Comparison of ENCODE assay signal across 1 cellular context in the genomic region with DNA sequence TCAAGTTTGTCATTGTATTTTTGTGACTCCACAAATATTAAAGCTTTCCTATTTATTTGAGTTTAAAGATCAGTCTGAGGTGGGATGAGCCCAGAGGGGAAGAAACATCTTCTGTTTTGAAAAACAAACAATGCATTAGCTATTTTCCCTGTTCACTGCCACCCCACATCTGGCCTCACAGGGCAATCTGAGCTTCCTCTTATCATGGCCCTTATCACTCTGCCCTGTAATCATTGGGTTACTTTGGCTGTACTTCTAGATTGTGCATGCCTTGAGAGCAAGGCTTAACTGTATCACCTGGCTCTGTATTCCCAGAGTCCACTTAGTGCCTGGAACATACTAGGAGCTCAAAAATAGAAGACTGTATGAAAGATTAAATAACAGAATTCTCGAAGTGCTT.
TF ChIP-seq lines count a peak whose summit lies in the region.

No MANE protein-coding gene starts in this region.

TF ChIP-seq in HepG2, 621 proteins besides CTCF, POLR2A, EP300 and RAD21 (continued from another document and continues in another):
- TF ChIP-seq NCOA2 (CRISPR knock-in tag; IDR thresholded peaks at IDR 0.05) (peak; percentile 69), KLF9 (CRISPR knock-in tag; IDR thresholded peaks at IDR 0.05; ENCODE audit: low read depth) (no peak), AHR (CRISPR knock-in tag; IDR thresholded peaks at IDR 0.05) (no peak), ZNF691 (CRISPR knock-in tag; IDR thresholded peaks at IDR 0.05; ENCODE audit: borderline replicate concordance, low read depth) (no peak), FOXP1 (IDR thresholded peaks at IDR 0.05) (no peak), FOXP1 (CRISPR knock-in tag; IDR thresholded peaks at IDR 0.05) (peak; percentile 71), NFYC (CRISPR knock-in tag; IDR thresholded peaks at IDR 0.05) (no peak), MIER3 (CRISPR knock-in tag; IDR thresholded peaks at IDR 0.05; ENCODE audit: borderline replicate concordance) (no peak), SALL1 (CRISPR knock-in tag; IDR thresholded peaks at IDR 0.05) (peak; percentile 53; the same call in 1 of the 2 replicates), FOXA3 (CRISPR knock-in tag; IDR thresholded peaks at IDR 0.05) (no peak), RARA (CRISPR knock-in tag; IDR thresholded peaks at IDR 0.05) (peak; percentile 46), PAWR (CRISPR knock-in tag; IDR thresholded peaks at IDR 0.05; ENCODE audit: borderline replicate concordance) (no peak), KDM1A (CRISPR knock-in tag; IDR thresholded peaks at IDR 0.05) (no peak), ZFP36 (IDR thresholded peaks at IDR 0.05; ENCODE audit: borderline replicate concordance, low read depth, low read length, partially characterized antibody) (no peak), NR2F6 (IDR thresholded peaks at IDR 0.05) (no peak), NR2F6 (CRISPR knock-in tag; IDR thresholded peaks at IDR 0.05) (no peak), ZBTB2 (CRISPR knock-in tag; IDR thresholded peaks at IDR 0.05; ENCODE audit: low read depth) (no peak), BHLHE40 (IDR thresholded peaks at IDR 0.05; ENCODE audit: low read length) (no peak), HDAC6 (IDR thresholded peaks at IDR 0.05; ENCODE audit: low read depth, low read length) (no peak), MTERF4 (CRISPR knock-in tag; IDR thresholded peaks at IDR 0.05) (no peak), SIX4 (CRISPR knock-in tag; IDR thresholded peaks at IDR 0.05) (peak; percentile 65; the same call in 1 of the 2 replicates), SAFB2 (CRISPR knock-in tag; IDR thresholded peaks at IDR 0.05; ENCODE audit: borderline replicate concordance, low read depth) (no peak), ELF3 (CRISPR knock-in tag; IDR thresholded peaks at IDR 0.05) (0 out of 2 replicates have a peak, but pooled peaks have one; percentile 34), ZNF720 (CRISPR knock-in tag; IDR thresholded peaks at IDR 0.05) (no peak), RARG (CRISPR knock-in tag; IDR thresholded peaks at IDR 0.05; ENCODE audit: low read depth) (no peak), ZNF562 (CRISPR knock-in tag; IDR thresholded peaks at IDR 0.05; ENCODE audit: borderline replicate concordance) (no peak), SMYD3 (CRISPR knock-in tag; IDR thresholded peaks at IDR 0.05) (no peak), CREB1 (IDR thresholded peaks at IDR 0.05) (no peak), CREB1 (CRISPR knock-in tag; IDR thresholded peaks at IDR 0.05) (peak; percentile 38; the same call in 1 of the 2 replicates), PHF5A (CRISPR knock-in tag; IDR thresholded peaks at IDR 0.05; ENCODE audit: low read depth, unreplicated experiment) (no peak), ZNF747 (CRISPR knock-in tag; IDR thresholded peaks at IDR 0.05; ENCODE audit: borderline replicate concordance) (no peak), ZNF619 (CRISPR knock-in tag; IDR thresholded peaks at IDR 0.05) (no peak), HNRNPUL1 (IDR thresholded peaks at IDR 0.05; ENCODE audit: low read depth, low read length) (no peak), ETV6 (CRISPR knock-in tag; conservative IDR thresholded peaks at IDR 0.05) (no peak), THYN1 (CRISPR knock-in tag; IDR thresholded peaks at IDR 0.05; ENCODE audit: borderline replicate concordance, low read depth) (no peak), ZNF629 (CRISPR knock-in tag; conservative IDR thresholded peaks at IDR 0.05) (no peak), ZNF569 (CRISPR knock-in tag; IDR thresholded peaks at IDR 0.05; ENCODE audit: borderline replicate concordance) (no peak), ZSCAN31 (CRISPR knock-in tag; IDR thresholded peaks at IDR 0.05; ENCODE audit: low read depth) (no peak), RERE (CRISPR knock-in tag; IDR thresholded peaks at IDR 0.05; ENCODE audit: low read depth) (peak; percentile 29; the same call in 1 of the 2 replicates), ZFP1 (CRISPR knock-in tag; IDR thresholded peaks at IDR 0.05) (no peak), HNF4A (CRISPR knock-in tag; IDR thresholded peaks at IDR 0.05) (peak; percentile 64), ZFX (CRISPR knock-in tag; IDR thresholded peaks at IDR 0.05; ENCODE audit: low read depth) (no peak), SOX5 (CRISPR knock-in tag; IDR thresholded peaks at IDR 0.05; ENCODE audit: borderline replicate concordance) (peak; percentile 46; the same call in 1 of the 2 replicates), TBX2 (CRISPR knock-in tag; IDR thresholded peaks at IDR 0.05; ENCODE audit: borderline replicate concordance) (no peak), THAP9 (CRISPR knock-in tag; IDR thresholded peaks at IDR 0.05; ENCODE audit: borderline replicate concordance) (no peak), FOXO1 (CRISPR knock-in tag; IDR thresholded peaks at IDR 0.05) (no peak; the same call in 1 of the 2 replicates), RXRB (CRISPR knock-in tag; IDR thresholded peaks at IDR 0.05; ENCODE audit: borderline replicate concordance) (no peak), SRSF4 (IDR thresholded peaks at IDR 0.05; ENCODE audit: low read depth, low read length, poor library complexity, severe bottlenecking) (no peak), TFE3 (CRISPR knock-in tag; IDR thresholded peaks at IDR 0.05) (no peak)
- TF ChIP-seq, protein P1, sequence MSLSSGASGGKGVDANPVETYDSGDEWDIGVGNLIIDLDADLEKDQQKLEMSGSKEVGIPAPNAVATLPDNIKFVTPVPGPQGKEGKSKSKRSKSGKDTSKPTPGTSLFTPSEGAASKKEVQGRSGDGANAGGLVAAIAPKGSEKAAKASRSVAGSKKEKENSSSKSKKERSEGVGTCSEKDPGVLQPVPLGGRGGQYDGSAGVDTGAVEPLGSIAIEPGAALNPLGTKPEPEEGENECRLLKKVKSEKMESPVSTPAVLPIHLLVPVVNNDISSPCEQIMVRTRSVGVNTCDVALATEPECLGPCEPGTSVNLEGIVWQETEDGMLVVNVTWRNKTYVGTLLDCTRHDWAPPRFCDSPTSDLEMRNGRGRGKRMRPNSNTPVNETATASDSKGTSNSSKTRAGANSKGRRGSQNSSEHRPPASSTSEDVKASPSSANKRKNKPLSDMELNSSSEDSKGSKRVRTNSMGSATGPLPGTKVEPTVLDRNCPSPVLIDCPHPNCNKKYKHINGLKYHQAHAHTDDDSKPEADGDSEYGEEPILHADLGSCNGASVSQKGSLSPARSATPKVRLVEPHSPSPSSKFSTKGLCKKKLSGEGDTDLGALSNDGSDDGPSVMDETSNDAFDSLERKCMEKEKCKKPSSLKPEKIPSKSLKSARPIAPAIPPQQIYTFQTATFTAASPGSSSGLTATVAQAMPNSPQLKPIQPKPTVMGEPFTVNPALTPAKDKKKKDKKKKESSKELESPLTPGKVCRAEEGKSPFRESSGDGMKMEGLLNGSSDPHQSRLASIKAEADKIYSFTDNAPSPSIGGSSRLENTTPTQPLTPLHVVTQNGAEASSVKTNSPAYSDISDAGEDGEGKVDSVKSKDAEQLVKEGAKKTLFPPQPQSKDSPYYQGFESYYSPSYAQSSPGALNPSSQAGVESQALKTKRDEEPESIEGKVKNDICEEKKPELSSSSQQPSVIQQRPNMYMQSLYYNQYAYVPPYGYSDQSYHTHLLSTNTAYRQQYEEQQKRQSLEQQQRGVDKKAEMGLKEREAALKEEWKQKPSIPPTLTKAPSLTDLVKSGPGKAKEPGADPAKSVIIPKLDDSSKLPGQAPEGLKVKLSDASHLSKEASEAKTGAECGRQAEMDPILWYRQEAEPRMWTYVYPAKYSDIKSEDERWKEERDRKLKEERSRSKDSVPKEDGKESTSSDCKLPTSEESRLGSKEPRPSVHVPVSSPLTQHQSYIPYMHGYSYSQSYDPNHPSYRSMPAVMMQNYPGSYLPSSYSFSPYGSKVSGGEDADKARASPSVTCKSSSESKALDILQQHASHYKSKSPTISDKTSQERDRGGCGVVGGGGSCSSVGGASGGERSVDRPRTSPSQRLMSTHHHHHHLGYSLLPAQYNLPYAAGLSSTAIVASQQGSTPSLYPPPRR (CRISPR knock-in tag; IDR thresholded peaks at IDR 0.05; ENCODE audit: borderline replicate concordance): peak; percentile 81; the same call in 1 of the 2 replicates
